ENCODE assay signal across 19 cellular contexts in the genomic region with DNA sequence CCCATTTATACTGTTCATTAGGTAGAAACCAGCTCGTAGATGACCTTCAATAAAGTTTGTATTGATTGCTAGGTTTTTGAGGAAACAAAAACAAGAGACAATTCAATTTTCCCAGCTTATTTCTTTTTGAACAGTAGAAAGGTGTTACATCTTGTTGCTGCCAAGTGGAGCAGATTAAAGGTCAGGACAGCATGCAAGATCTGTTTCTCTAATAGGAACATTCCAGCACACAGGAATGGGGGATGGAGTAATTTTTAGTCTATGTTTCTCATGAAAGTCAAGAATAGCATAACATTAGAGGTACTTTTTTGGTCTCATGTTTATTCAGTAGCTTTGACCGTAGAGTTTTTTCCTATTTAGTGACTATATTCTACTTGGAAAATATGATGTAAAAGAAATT.
A peak's percentile ranks its signal among the peaks of the same experiment; 100 is the strongest.
DNase-seq lines count a peak whose midpoint lies in the region; ATAC-seq, FAIRE-seq and TF ChIP-seq lines count a peak whose summit lies in the region.
"Had no signal": no experiment of that assay in that cellular context is flagged by ENCODE, and none has a peak within 500 bp of the region (broad histone marks: within the 10 kb centered on the region; RNA-seq: fewer than 3 reads in every experiment).

No MANE protein-coding gene starts in this region.

- H3K4me3 ChIP-seq in left ventricle myocardium inferior (no peak overlapping the region), A549 (no peak overlapping the region)
- H3K4me3 ChIP-seq: GM23248 had no signal

- intact Hi-C loops in left ventricle myocardium inferior (cut with micrococcal nuclease) (no loop called here), left cardiac atrium (cut with DNase I) (no loop called here)

- TF ChIP-seq POLR2A in A549 (IDR thresholded peaks at IDR 0.05; ENCODE audit: low read length), result no peak

- peak; percentile 32 for FAIRE-seq in A549 (lab: Jason Lieb, UNC)
- FAIRE-seq: G401.6, GM12892, H1 had no signal

- POLR2A ChIA-PET in A549 (lab: Yijun Ruan, JAX), result no interaction called here

- no peaks in the 10 kb centered on the region for H3K27me3 ChIP-seq in left ventricle myocardium inferior (ENCODE audit: low read depth)

- TF ChIP-seq RAD21 in A549 (conservative IDR thresholded peaks at IDR 0.05 in 1 of 2, IDR thresholded peaks at IDR 0.05 in 1 of 2), result no peak

- no peak for TF ChIP-seq EP300 in A549 (IDR thresholded peaks at IDR 0.05)

- H3K4me1 ChIP-seq in left ventricle myocardium inferior (no peaks in the 10 kb centered on the region), A549 (no peaks in the 10 kb centered on the region)

- TF ChIP-seq CTCF in left ventricle myocardium inferior (IDR thresholded peaks at IDR 0.05; ENCODE audit: borderline replicate concordance) (no peak), A549 (IDR thresholded peaks at IDR 0.05) (no peak)

- H3K4me2 ChIP-seq in A549, result no peak overlapping the region

- no peaks in the 10 kb centered on the region for H3K36me3 ChIP-seq in left ventricle myocardium inferior

- WGBS in A549 (ENCODE audit: missing lambda C conversion rate), result 39% methylated on average over 2 of the region's 2 CpGs

- DNase-seq in left ventricle myocardium inferior, result no peak
- DNase-seq in left cardiac atrium, result no peak
- no peak for DNase-seq in A549 (ENCODE audit: low read depth in 1 of 2, low spot score in 1 of 2)
- peak; percentile 25 for DNase-seq in cerebellar cortex (ENCODE audit: low spot score)
- DNase-seq in activated CD4-positive, alpha-beta T cell treated with anti-CD3 and anti-CD28 coated beads, Interleukin-2, amount 50 U/mL, for 48 hours, result no peak
- DNase-seq: 8988T; C1 segment of cervical spinal cord; Calu3; CD4-positive, alpha-beta memory T cell; COR-L47; DMS53; DMS79 treated with DMSO at 0.1 percent for 48 hours; GM23248; H7; HCEC 1CT had no signal

- H3K27ac ChIP-seq in left ventricle myocardium inferior (replicated peaks) (peak overlapping the region; percentile 8), A549 (no peak overlapping the region)
- H3K27ac ChIP-seq: GM23248 had no signal

- CTCF ChIA-PET in A549 (lab: Yijun Ruan, JAX), result no interaction called here

- H3K9me3 ChIP-seq in left ventricle myocardium inferior (replicated peaks), result no peaks in the 10 kb centered on the region
- H3K9me3 ChIP-seq in A549, result no peaks in the 10 kb centered on the region

- ATAC-seq in left cardiac atrium (no peak), A549 (no peak), GM18502 (IDR thresholded peaks at IDR 0.05; ENCODE audit: poor library complexity, unreplicated experiment) (no peak)

TF ChIP-seq in A549, 52 proteins besides CTCF, POLR2A, EP300 and RAD21:
- no peak for TF ChIP-seq KDM5A (IDR thresholded peaks at IDR 0.05)
- no peak for TF ChIP-seq FOSB (CRISPR knock-in tag; IDR thresholded peaks at IDR 0.05)
- no peak for TF ChIP-seq CEBPB (IDR thresholded peaks at IDR 0.05)
- TF ChIP-seq, protein P1, sequence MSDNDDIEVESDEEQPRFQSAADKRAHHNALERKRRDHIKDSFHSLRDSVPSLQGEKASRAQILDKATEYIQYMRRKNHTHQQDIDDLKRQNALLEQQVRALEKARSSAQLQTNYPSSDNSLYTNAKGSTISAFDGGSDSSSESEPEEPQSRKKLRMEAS (IDR thresholded peaks at IDR 0.05), result no peak
- TF ChIP-seq GATA3 (IDR thresholded peaks at IDR 0.05; ENCODE audit: borderline replicate concordance), result no peak
- no peak for TF ChIP-seq CHD4 (IDR thresholded peaks at IDR 0.05; ENCODE audit: borderline replicate concordance)
- TF ChIP-seq HEYL (CRISPR knock-in tag; IDR thresholded peaks at IDR 0.05), result no peak
- TF ChIP-seq SREBF2 (IDR thresholded peaks at IDR 0.05), result no peak
- TF ChIP-seq EHF (CRISPR knock-in tag; IDR thresholded peaks at IDR 0.05), result no peak
